19 cellular contexts compared by ENCODE assay signal in the genomic region with DNA sequence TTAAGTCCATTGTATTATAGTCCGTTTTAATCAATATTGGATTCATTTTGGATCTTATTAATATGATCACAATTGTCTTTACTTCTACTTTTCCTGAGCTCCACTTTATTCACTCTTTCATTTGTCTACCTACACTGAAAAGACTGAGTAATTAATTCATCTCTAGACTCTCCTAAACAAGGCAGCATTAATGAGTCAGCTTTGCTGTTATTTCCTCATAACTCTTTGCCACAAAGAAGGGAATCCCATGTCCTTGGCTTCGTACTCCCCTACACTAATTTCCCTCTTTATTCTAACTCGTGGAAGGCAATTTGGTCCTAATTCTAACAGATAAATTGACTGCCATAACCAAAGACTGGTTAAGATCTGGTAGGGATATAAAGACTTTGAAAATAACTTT.
"Had no signal": no experiment of that assay in that cellular context is flagged by ENCODE, and none has a peak within 500 bp of the region (broad histone marks: within the 10 kb centered on the region; RNA-seq: fewer than 3 reads in every experiment).

No MANE protein-coding gene starts in this region.

- DNase-seq: activated CD4-positive, alpha-beta memory T cell treated with anti-CD3 and anti-CD28 coated beads, Interleukin-2, amount 10 ng/mL, durations not matched to agents 7 days and 5 days; activated effector memory CD4-positive, alpha-beta T cell treated with Interleukin-2 at 50 U/mL for 16 hours; activated naive CD4-positive, alpha-beta T cell treated with anti-CD3 and anti-CD28 coated beads, Interleukin-2, amount 50 U/mL, for 16 hours; activated T-cell treated with anti-CD3 and anti-CD28 coated beads, Interleukin-2, amount 50 U/mL, for 4 hours; central memory CD4-positive, alpha-beta T cell; colonic mucosa; glutamatergic neuron; left colon; lower lobe of right lung; nephron progenitor cell; occipital lobe; right cardiac atrium; small intestine; stimulated activated naive CD8-positive, alpha-beta T cell treated with anti-CD3 and anti-CD28 coated beads, Interleukin-15, Interleukin-2, amounts not matched to agents 100 U/mL and 50 U/mL, for 24 hours; transverse colon had no signal

- H3K4me3 ChIP-seq: colonic mucosa, esophagus muscularis mucosa, lower lobe of right lung, transverse colon had no signal

- H3K4me3 Mint-ChIP-seq: activated CD4-positive, alpha-beta memory T cell treated with anti-CD3 and anti-CD28 coated beads, Interleukin-2, amount 10 ng/mL, durations not matched to agents 7 days and 5 days; activated T-cell treated with anti-CD3 and anti-CD28 coated beads, Interleukin-2, amount 50 U/mL, for 4 hours; mesothelial cell of epicardium; nephron progenitor cell had no signal

- H3K36me3 ChIP-seq: colonic mucosa, esophagus muscularis mucosa, lower lobe of right lung, transverse colon had no signal

- H3K36me3 Mint-ChIP-seq: mesothelial cell of epicardium had no signal

- H3K27ac ChIP-seq: colonic mucosa, esophagus muscularis mucosa, lower lobe of right lung, transverse colon, VCaP had no signal

- H3K27ac Mint-ChIP-seq: activated CD4-positive, alpha-beta memory T cell treated with anti-CD3 and anti-CD28 coated beads, Interleukin-2, amount 10 ng/mL, durations not matched to agents 7 days and 5 days; mesothelial cell of epicardium; nephron progenitor cell; progenitor cell of endocrine pancreas had no signal

- H3K4me1 Mint-ChIP-seq: activated CD4-positive, alpha-beta memory T cell treated with anti-CD3 and anti-CD28 coated beads, Interleukin-2, amount 10 ng/mL, durations not matched to agents 7 days and 5 days; mesothelial cell of epicardium had no signal

- H3K4me1 ChIP-seq: colonic mucosa, esophagus muscularis mucosa, lower lobe of right lung, transverse colon had no signal

- ATAC-seq: activated T-cell treated with anti-CD3 and anti-CD28 coated beads, Interleukin-2, amount 50 U/mL, for 4 hours; left colon; lower lobe of right lung; right cardiac atrium; stimulated activated naive CD8-positive, alpha-beta T cell treated with anti-CD3 and anti-CD28 coated beads, Interleukin-15, Interleukin-2, amounts not matched to agents 100 U/mL and 50 U/mL, for 24 hours had no signal

- H3K27me3 Mint-ChIP-seq: progenitor cell of endocrine pancreas had no signal

- H3K9me3 Mint-ChIP-seq: activated CD4-positive, alpha-beta memory T cell treated with anti-CD3 and anti-CD28 coated beads, Interleukin-2, amount 10 ng/mL, durations not matched to agents 7 days and 5 days; activated T-cell treated with anti-CD3 and anti-CD28 coated beads, Interleukin-2, amount 50 U/mL, for 4 hours; mesothelial cell of epicardium; nephron progenitor cell had no signal

- H3K27me3 ChIP-seq: colonic mucosa, esophagus muscularis mucosa, transverse colon had no signal

- FAIRE-seq: small intestine had no signal

- H3K9me3 ChIP-seq: colonic mucosa, esophagus muscularis mucosa, lower lobe of right lung, transverse colon had no signal
